ENCODE assay signal across 8 cellular contexts in genomic region chr19:46715620-46716012, GRCh38. TPM values are rescaled to one million over a fixed set of nuclear protein-coding genes. Genes with fewer than 3 reads are reported as not detected.
DNase-seq lines count a peak whose midpoint lies in the region; ATAC-seq and TF ChIP-seq lines count a peak whose summit lies in the region.

No MANE protein-coding gene starts in this region.

- no peaks in the 10 kb centered on the region for H3K9me3 ChIP-seq in iPS-15b (ENCODE audit: control insufficient read depth, insufficient read depth, low read length)

- no peaks in the 10 kb centered on the region for H3K27me3 ChIP-seq in iPS-15b (ENCODE audit: control insufficient read depth, insufficient read depth, low read length)

- DNase-seq in HFF-Myc (ENCODE audit: extremely low read depth, low read depth) (no peak), NCI-H446 (lab: John Stamatoyannopoulos, UW) (no peak), iPS-NIHi11 (ENCODE audit: low spot score) (no peak)
- no peak for DNase-seq in activated T-cell treated with anti-CD3 and anti-CD28 coated beads, Interleukin-2, amount 50 U/mL, for 72 hours
- peak; percentile 36 for DNase-seq in stimulated activated CD8-positive, alpha-beta memory T cell treated with anti-CD3 and anti-CD28 coated beads, Interleukin-4, amount 100 ng/mL, for 48 hours
- no peak for DNase-seq in stimulated activated CD4-positive, alpha-beta T cell treated with anti-CD3 and anti-CD28 coated beads, Interleukin-4, amount 100 ng/mL, for 4 hours

- peak overlapping the region; percentile 87 for H3K27ac Mint-ChIP-seq in activated T-cell treated with anti-CD3 and anti-CD28 coated beads, Interleukin-2, amount 50 U/mL, for 72 hours

- H3K4me1 ChIP-seq in iPS-15b (ENCODE audit: control insufficient read depth, insufficient read depth, low read length), result peaks cover 5% of the 10 kb centered on the region

- no peaks in the 10 kb centered on the region for H3K9me3 Mint-ChIP-seq in activated T-cell treated with anti-CD3 and anti-CD28 coated beads, Interleukin-2, amount 50 U/mL, for 72 hours

- H3K4me3 ChIP-seq in HFF-Myc (replicated peaks; ENCODE audit: low read depth, low read length), result peak overlapping the region; percentile 76
- peak overlapping the region; percentile 75 for H3K4me3 ChIP-seq in iPS-15b (ENCODE audit: low read depth, low read length)

- peaks cover 40% of the 10 kb centered on the region for H3K4me1 Mint-ChIP-seq in activated T-cell treated with anti-CD3 and anti-CD28 coated beads, Interleukin-2, amount 50 U/mL, for 72 hours (ENCODE audit: low read depth)

- H3K36me3 Mint-ChIP-seq in activated T-cell treated with anti-CD3 and anti-CD28 coated beads, Interleukin-2, amount 50 U/mL, for 72 hours (ENCODE audit: insufficient read depth in 2 of 2), result peaks cover 2 to 3% of the 10 kb centered on the region in 2 donors

- no peak for ATAC-seq in activated T-cell treated with anti-CD3 and anti-CD28 coated beads, Interleukin-2, amount 50 U/mL, for 72 hours (replicated peaks in 1 of 2)
- no peak for ATAC-seq in GM21619 (IDR thresholded peaks at IDR 0.05; ENCODE audit: unreplicated experiment)

- no peaks in the 10 kb centered on the region for H3K27me3 Mint-ChIP-seq in activated T-cell treated with anti-CD3 and anti-CD28 coated beads, Interleukin-2, amount 50 U/mL, for 72 hours (ENCODE audit: low read depth)

- H3K4me3 Mint-ChIP-seq in activated T-cell treated with anti-CD3 and anti-CD28 coated beads, Interleukin-2, amount 50 U/mL, for 72 hours, result peak overlapping the region; percentile 86 to 96

- H3K9ac ChIP-seq in iPS-15b (ENCODE audit: low read depth, low read length), result peak overlapping the region; percentile 73

- no peak for TF ChIP-seq CTCF in HFF-Myc (IDR thresholded peaks at IDR 0.05; ENCODE audit: low read depth, low read length, missing control alignments)

- peaks cover 13% of the 10 kb centered on the region for H3K36me3 ChIP-seq in iPS-15b (ENCODE audit: control insufficient read depth, insufficient read depth, low read length)

RNA-seq across cellular contexts. Expression of gene PRKD2, which starts 1.3 kb away (rescaled TPM):
- 10 to 100 TPM; 82.0 to 92.9 TPM for total RNA-seq in activated T-cell treated with anti-CD3 and anti-CD28 coated beads, Interleukin-2, amount 50 U/mL, for 72 hours

RNA-seq across cellular contexts. Expression of gene FKRP, which starts 30.2 kb away (rescaled TPM):
- 10 to 100 TPM; 15.1 to 18.0 TPM for total RNA-seq in activated T-cell treated with anti-CD3 and anti-CD28 coated beads, Interleukin-2, amount 50 U/mL, for 72 hours

RNA-seq across cellular contexts. Expression of gene STRN4, which starts 30.6 kb away (rescaled TPM):
- 10 to 100 TPM; 79.0 to 85.2 TPM for total RNA-seq in activated T-cell treated with anti-CD3 and anti-CD28 coated beads, Interleukin-2, amount 50 U/mL, for 72 hours

RNA-seq across cellular contexts. Expression of gene DACT3, which starts 54.6 kb away (rescaled TPM):
- total RNA-seq in activated T-cell treated with anti-CD3 and anti-CD28 coated beads, Interleukin-2, amount 50 U/mL, for 72 hours, result 1 to 10 TPM; 3.4 to 7.0 TPM
